In genomic region chr9:84511651-84512050, GRCh38 we compare ENCODE assay signal across 21 cellular contexts.
DNase-seq lines count a peak whose midpoint lies in the region; ATAC-seq, FAIRE-seq and TF ChIP-seq lines count a peak whose summit lies in the region.
"Had no signal": no experiment of that assay in that cellular context is flagged by ENCODE, and none has a peak within 500 bp of the region (broad histone marks: within the 10 kb centered on the region; RNA-seq: fewer than 3 reads in every experiment).

No MANE protein-coding gene starts in this region.

- no peak for FAIRE-seq in bronchial epithelial cell (lab: Jason Lieb, UNC)
- FAIRE-seq: A204.1, D721Med, G401.6, GM12891, GM19239 had no signal

- intact Hi-C loops in mammary epithelial cell (cut with micrococcal nuclease): no loop called here
- intact Hi-C loops in breast epithelium (cut with DNase I; ENCODE audit: low total_unique reads): no loop called here

- H3K27me3 ChIP-seq in mammary epithelial cell (ENCODE audit: insufficient read depth, low read length) (no peaks in the 10 kb centered on the region), breast epithelium (no peaks in the 10 kb centered on the region), bronchial epithelial cell (ENCODE audit: control insufficient read depth, insufficient read depth, low read length) (no peaks in the 10 kb centered on the region)
- H3K27me3 ChIP-seq: BE2C; BLaER1 treated with 17β-estradiol and CSF1 and Interleukin-3, amounts not matched to agents 10 nM and 100 nM had no signal

- CTCF ChIA-PET in mammary epithelial cell (lab: Charles Lee; ENCODE audit: low non-redundant PET): no interaction called here

- WGBS in mammary epithelial cell (ENCODE audit: low coverage, missing lambda C conversion rate): 92% methylated on average over 2 of the region's 2 CpGs

- H3K79me2 ChIP-seq in mammary epithelial cell (ENCODE audit: insufficient read depth, low read length): no peaks in the 10 kb centered on the region

- H3K9me3 ChIP-seq in mammary epithelial cell (replicated peaks; ENCODE audit: insufficient read depth, low read length) (no peaks in the 10 kb centered on the region), breast epithelium (peaks cover 0 to 18% of the 10 kb centered on the region in 2 donors)
- H3K9me3 ChIP-seq: BE2C, Caco-2 had no signal

- dilution Hi-C loops in mammary epithelial cell (cut with HindIII; ENCODE audit: low sequenced_read_pairs): no loop called here

- no TSS peak for BruUV-seq in mammary epithelial cell (replicated peaks; lab: Mats Ljungman, UMichigan)

- H3K36me3 ChIP-seq in mammary epithelial cell (ENCODE audit: insufficient read depth, low read length) (no peaks in the 10 kb centered on the region), breast epithelium (no peaks in the 10 kb centered on the region), bronchial epithelial cell (ENCODE audit: control insufficient read depth, insufficient read depth, low read length) (no peaks in the 10 kb centered on the region)
- H3K36me3 ChIP-seq: BE2C; BLaER1 treated with 17β-estradiol and CSF1 and Interleukin-3, amounts not matched to agents 10 nM and 100 nM had no signal

- TF ChIP-seq POLR2A in breast epithelium (IDR thresholded peaks at IDR 0.05): no peak

- H2AFZ ChIP-seq in mammary epithelial cell (ENCODE audit: low read depth, low read length): no peak overlapping the region

- no peaks in the 10 kb centered on the region for H4K20me1 ChIP-seq in mammary epithelial cell (ENCODE audit: insufficient read depth, low read length)
- H4K20me1 ChIP-seq: BLaER1 treated with 17β-estradiol and CSF1 and Interleukin-3, amounts not matched to agents 10 nM and 100 nM had no signal

- H3K27ac ChIP-seq in mammary epithelial cell (ENCODE audit: insufficient read depth, low read depth, low read length) (no peak overlapping the region), breast epithelium (no peak overlapping the region)
- H3K27ac ChIP-seq: BLaER1 treated with 17β-estradiol and CSF1 and Interleukin-3, amounts not matched to agents 10 nM and 100 nM; C4-2B had no signal

- H3K4me2 ChIP-seq in mammary epithelial cell (ENCODE audit: insufficient read depth, low read depth, low read length): no peak overlapping the region

- peak; percentile 11 for DNase-seq in mammary epithelial cell
- no peak for DNase-seq in breast epithelium (ENCODE audit: low spot score in 2 of 2)
- DNase-seq in bronchial epithelial cell (ENCODE audit: low read depth): peak; percentile 73
- no peak for DNase-seq in NOMO-1 treated with DMSO at 0.1 percent for 48 hours (lab: John Stamatoyannopoulos, UW; ENCODE audit: unreplicated experiment)
- DNase-seq: 8988T; ACHN; BE2C; Caco-2; Calu3; CD4-positive, alpha-beta T cell; CD8-positive, alpha-beta T cell; DMS79 treated with DMSO at 0.1 percent for 48 hours; GF-D8 had no signal

- no peak overlapping the region for H3K9ac ChIP-seq in mammary epithelial cell (ENCODE audit: insufficient read depth, low read length)
- H3K9ac ChIP-seq: BLaER1 treated with 17β-estradiol and CSF1 and Interleukin-3, amounts not matched to agents 10 nM and 100 nM had no signal

- H3K4me1 ChIP-seq in mammary epithelial cell (ENCODE audit: insufficient read depth, low read length): peaks cover 14% of the 10 kb centered on the region
- H3K4me1 ChIP-seq in breast epithelium: no peaks in the 10 kb centered on the region
- H3K4me1 ChIP-seq: BE2C, Caco-2 had no signal

- H3K4me3 ChIP-seq in mammary epithelial cell (replicated peaks in 1 of 3; ENCODE audit: insufficient read depth in 1 of 3, low read depth in 2 of 3, low read length in 3 of 3) (no peak overlapping the region), breast epithelium (no peak overlapping the region), bronchial epithelial cell (ENCODE audit: low read depth, low read length) (no peak overlapping the region)
- H3K4me3 ChIP-seq: BLaER1 treated with 17β-estradiol and CSF1 and Interleukin-3, amounts not matched to agents 10 nM and 100 nM had no signal

- in situ Hi-C loops in mammary epithelial cell (cut with MboI; ENCODE audit: low sequenced_read_pairs in 2 of 2): no loop called here

- no peak for ATAC-seq in GM21717 (IDR thresholded peaks at IDR 0.05; ENCODE audit: unreplicated experiment)
- ATAC-seq: CD8-positive, alpha-beta T cell had no signal

- TF ChIP-seq CTCF in mammary epithelial cell (conservative IDR thresholded peaks at IDR 0.05 in 1 of 2, IDR thresholded peaks at IDR 0.05 in 1 of 2; ENCODE audit: extremely low read depth in 1 of 2, insufficient read depth in 1 of 2, low read depth in 1 of 2, low read length in 2 of 2) (no peak), breast epithelium (IDR thresholded peaks at IDR 0.05) (no peak), bronchial epithelial cell (IDR thresholded peaks at IDR 0.05; ENCODE audit: insufficient read depth, low read length, severe bottlenecking) (no peak)

Comparison
In these comparisons a context has a peak if more than half of its experiments do, and no peak if none do; other contexts are left out.
1. DNase-seq: peak in mammary epithelial cell (single experiment) and bronchial epithelial cell (single experiment); none in breast epithelium (0 of 2) and NOMO-1 treated with DMSO at 0.1 percent for 48 hours (single experiment).